In genomic region chr18:79572848-79573451, GRCh38 we compare ENCODE assay signal across 14 cellular contexts.
A peak's percentile ranks its signal among the peaks of the same experiment; 100 is the strongest.
DNase-seq lines count a peak whose midpoint lies in the region; ATAC-seq and TF ChIP-seq lines count a peak whose summit lies in the region.
"Had no signal": no experiment of that assay in that cellular context is flagged by ENCODE, and none has a peak within 500 bp of the region (broad histone marks: within the 10 kb centered on the region; RNA-seq: fewer than 3 reads in every experiment).

No MANE protein-coding gene starts in this region.

- ATAC-seq in natural killer cell treated with Interleukin-12 subunit alpha and Interleukin-12 subunit beta and Interleukin-15 and Interleukin-18, amount 100 ng/mL, for 72 hours, result no peak
- ATAC-seq in natural killer cell (no peak), omental fat pad (ENCODE audit: low FRiP score) (no peak)
- ATAC-seq in stimulated activated naive CD8-positive, alpha-beta T cell treated with anti-CD3 and anti-CD28 coated beads, Interleukin-15, Interleukin-2, amounts not matched to agents 100 U/mL and 50 U/mL, for 24 hours, result no peak

- H3K36me3 Mint-ChIP-seq in natural killer cell treated with Interleukin-12 subunit alpha and Interleukin-12 subunit beta and Interleukin-15 and Interleukin-18, amount 100 ng/mL, for 72 hours, result no peaks in the 10 kb centered on the region
- H3K36me3 Mint-ChIP-seq in natural killer cell, result peaks cover 7% of the 10 kb centered on the region
- H3K36me3 Mint-ChIP-seq: IgD-negative memory B cell had no signal

- H3K27me3 Mint-ChIP-seq in natural killer cell treated with Interleukin-12 subunit alpha and Interleukin-12 subunit beta and Interleukin-15 and Interleukin-18, amount 100 ng/mL, for 72 hours, result no peaks in the 10 kb centered on the region
- peaks cover 0 to 4% of the 10 kb centered on the region in 2 donors for H3K27me3 Mint-ChIP-seq in natural killer cell (ENCODE audit: low read depth in 2 of 2)
- H3K27me3 Mint-ChIP-seq: IgD-negative memory B cell had no signal

- DNase-seq in natural killer cell treated with Interleukin-12 subunit alpha and Interleukin-12 subunit beta and Interleukin-15 and Interleukin-18, amount 100 ng/mL, for 72 hours (ENCODE audit: low spot score), result peak; percentile 8
- DNase-seq in natural killer cell (no peak), coronary artery (ENCODE audit: low spot score) (peak; percentile 56), omental fat pad (ENCODE audit: low spot score) (peak; percentile 3), Kasumi-1 (lab: John Stamatoyannopoulos, UW) (no peak), NCI-H2227 (lab: John Stamatoyannopoulos, UW; ENCODE audit: unreplicated experiment) (no peak)
- no peak for DNase-seq in stimulated activated naive CD8-positive, alpha-beta T cell treated with anti-CD3 and anti-CD28 coated beads, Interleukin-15, Interleukin-2, amounts not matched to agents 100 U/mL and 50 U/mL, for 24 hours
- DNase-seq: GOT3, MV-4-11, NCI-H1417 treated with DMSO at 0.1 percent for 48 hours, NCI-H2029 treated with DMSO at 0.1 percent for 48 hours, SHP77 had no signal

- H3K4me1 Mint-ChIP-seq in natural killer cell treated with Interleukin-12 subunit alpha and Interleukin-12 subunit beta and Interleukin-15 and Interleukin-18, amount 100 ng/mL, for 72 hours (ENCODE audit: low read depth in 2 of 2), result no peaks in the 10 kb centered on the region
- peaks cover 0 to 4% of the 10 kb centered on the region in 2 donors for H3K4me1 Mint-ChIP-seq in natural killer cell

- no peak overlapping the region for H3K4me3 ChIP-seq in coronary artery
- H3K4me3 ChIP-seq: Peyer's patch had no signal

- H3K9me3 Mint-ChIP-seq in natural killer cell treated with Interleukin-12 subunit alpha and Interleukin-12 subunit beta and Interleukin-15 and Interleukin-18, amount 100 ng/mL, for 72 hours, result no peaks in the 10 kb centered on the region
- H3K9me3 Mint-ChIP-seq in natural killer cell, result peaks cover 2 to 6% of the 10 kb centered on the region in 2 donors

- no peak overlapping the region for H3K27ac Mint-ChIP-seq in natural killer cell treated with Interleukin-12 subunit alpha and Interleukin-12 subunit beta and Interleukin-15 and Interleukin-18, amount 100 ng/mL, for 72 hours
- no peak overlapping the region for H3K27ac Mint-ChIP-seq in natural killer cell
- H3K27ac Mint-ChIP-seq: IgD-negative memory B cell had no signal

- intact Hi-C loops in natural killer cell (cut with micrococcal nuclease), result no loop called here

- H3K27ac ChIP-seq in coronary artery, result no peak overlapping the region
- H3K27ac ChIP-seq: Peyer's patch had no signal

- TF ChIP-seq CTCF in natural killer cell (IDR thresholded peaks at IDR 0.05), result no peak
- no peak for TF ChIP-seq CTCF in coronary artery (IDR thresholded peaks at IDR 0.05)
- TF ChIP-seq CTCF in omental fat pad (IDR thresholded peaks at IDR 0.05), result no peak

- no peak overlapping the region for H3K4me3 Mint-ChIP-seq in natural killer cell treated with Interleukin-12 subunit alpha and Interleukin-12 subunit beta and Interleukin-15 and Interleukin-18, amount 100 ng/mL, for 72 hours
- no peak overlapping the region for H3K4me3 Mint-ChIP-seq in natural killer cell

Comparison
In these comparisons a context has a peak if more than half of its experiments do, and no peak if none do; other contexts are left out.
1. DNase-seq: peak in natural killer cell treated with Interleukin-12 subunit alpha and Interleukin-12 subunit beta and Interleukin-15 and Interleukin-18, amount 100 ng/mL, for 72 hours (single experiment), coronary artery (single experiment) and omental fat pad (single experiment); none in natural killer cell (single experiment), Kasumi-1 (0 of 2), NCI-H2227 (single experiment) and stimulated activated naive CD8-positive, alpha-beta T cell treated with anti-CD3 and anti-CD28 coated beads, Interleukin-15, Interleukin-2, amounts not matched to agents 100 U/mL and 50 U/mL, for 24 hours (single experiment).